ENCODE assay signal across 8 cellular contexts in the genomic region with DNA sequence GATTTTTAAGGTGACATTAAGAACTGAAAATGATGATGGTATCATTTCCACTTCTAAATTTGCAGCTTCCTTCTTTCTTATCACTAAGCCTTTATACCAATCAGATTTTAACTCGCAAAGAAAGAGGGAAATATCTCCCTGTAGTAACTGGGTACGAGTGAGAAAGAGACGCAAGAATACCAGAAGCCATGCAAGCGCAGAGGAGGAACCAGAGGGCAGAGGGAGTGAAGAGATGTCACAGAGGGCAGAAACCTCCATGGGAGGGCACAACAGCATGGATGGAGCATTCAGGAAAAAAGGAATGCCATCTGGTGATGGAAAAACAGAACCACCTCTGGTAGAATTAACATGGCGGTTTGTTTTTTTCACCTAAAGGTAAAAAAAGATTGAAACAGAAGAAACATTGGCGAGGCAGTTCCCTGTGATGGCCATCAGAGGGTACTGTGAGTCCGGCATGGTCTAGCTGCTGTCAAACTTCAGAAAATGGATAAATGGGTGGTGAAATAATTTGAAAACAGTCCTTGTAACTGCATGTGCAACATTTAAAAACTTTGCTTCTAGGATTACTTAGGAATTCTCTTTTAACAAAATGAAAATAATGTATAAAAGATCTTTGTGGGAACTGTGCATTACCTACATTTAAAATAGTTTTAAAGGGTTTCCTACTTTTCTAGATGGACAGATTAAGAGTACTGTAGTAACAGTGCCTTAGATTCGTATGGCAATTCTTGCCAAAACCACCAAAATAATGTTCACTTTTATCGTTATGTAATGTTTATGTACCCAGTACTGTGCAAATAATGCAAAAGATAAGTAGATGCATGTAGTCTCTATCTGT.
DNase-seq lines count a peak whose midpoint lies in the region; ATAC-seq and TF ChIP-seq lines count a peak whose summit lies in the region.

No MANE protein-coding gene starts in this region.

- no peaks in the 10 kb centered on the region for H3K9me3 Mint-ChIP-seq in activated B cell treated with CpG ODN at 0.5 μM for 24 hours

- peak; percentile 62 for ATAC-seq in activated B cell treated with CpG ODN at 0.5 μM for 24 hours (ENCODE audit: low read depth)
- ATAC-seq in GM21526 (IDR thresholded peaks at IDR 0.05; ENCODE audit: low FRiP score, unreplicated experiment) = no peak

- no peaks in the 10 kb centered on the region for H3K27me3 Mint-ChIP-seq in activated B cell treated with CpG ODN at 0.5 μM for 24 hours

- intact Hi-C loops in activated B cell treated with CpG ODN at 0.5 μM for 24 hours (cut with micrococcal nuclease) = loop anchor here (1.0 to 2.0 kb wide), 2 partner anchors 169 to 1172 kb away; no protein-coding TSS in a partner anchor

- no peaks in the 10 kb centered on the region for H3K9me3 ChIP-seq in HUES48 (ENCODE audit: control insufficient read depth, insufficient read depth, low read length)

- H3K4me3 Mint-ChIP-seq in activated B cell treated with CpG ODN at 0.5 μM for 24 hours = no peak overlapping the region

- POLR2A ChIA-PET in activated B cell treated with CpG ODN at 0.5 μM for 24 hours (lab: Charles Lee) = interaction anchor here (0.6 kb wide), 1 partner anchor 311 kb away, joined by 4 read pairs; no protein-coding TSS in a partner anchor

- H3K27ac Mint-ChIP-seq in activated B cell treated with CpG ODN at 0.5 μM for 24 hours = no peak overlapping the region

- peak overlapping the region; percentile 10 for H3K27ac ChIP-seq in HUES48 (ENCODE audit: low read depth, low read length)

- H3K36me3 ChIP-seq in HUES48 (ENCODE audit: control insufficient read depth, insufficient read depth, low read length) = no peaks in the 10 kb centered on the region; the same call in 1 of the 2 replicates

- peak; percentile 19 for DNase-seq in activated CD4-positive, alpha-beta T cell treated with anti-CD3 and anti-CD28 coated beads for 48 hours
- no peak for DNase-seq in activated CD4-positive, alpha-beta T cell treated with anti-CD3 and anti-CD28 coated beads, Interleukin-2, amount 50 U/mL, for 48 hours
- DNase-seq in activated B cell treated with CpG ODN at 0.5 μM for 24 hours = no peak
- peak; percentile 57 for DNase-seq in islet precursor cell
- no peak for DNase-seq in HK-2 (ENCODE audit: unreplicated experiment)
- DNase-seq in NCI-H510A treated with DMSO at 0.1 percent for 48 hours (lab: John Stamatoyannopoulos, UW) = no peak

- CTCF ChIA-PET in activated B cell treated with CpG ODN at 0.5 μM for 24 hours (lab: Charles Lee) = interaction anchor here (1.3 to 1.5 kb wide), 2 partner anchors 187 to 374 kb away, joined by 3 to 4 read pairs; no protein-coding TSS in a partner anchor

- H3K4me3 ChIP-seq in HUES48 (ENCODE audit: low read depth, low read length) = no peak overlapping the region

- no peak for TF ChIP-seq CTCF in activated B cell treated with CpG ODN at 0.5 μM for 24 hours (IDR thresholded peaks at IDR 0.05)

- H3K27me3 ChIP-seq in HUES48 (ENCODE audit: control insufficient read depth, insufficient read depth, low read length) = no peaks in the 10 kb centered on the region

- peaks cover 3% of the 10 kb centered on the region; the same call in 1 of the 2 replicates for H3K4me1 ChIP-seq in HUES48 (ENCODE audit: control insufficient read depth, insufficient read depth, low read length)

- peaks cover 8% of the 10 kb centered on the region for H3K4me1 Mint-ChIP-seq in activated B cell treated with CpG ODN at 0.5 μM for 24 hours

- peaks cover 38% of the 10 kb centered on the region for H3K36me3 Mint-ChIP-seq in activated B cell treated with CpG ODN at 0.5 μM for 24 hours (ENCODE audit: low read depth)

- H3K9ac ChIP-seq in HUES48 (ENCODE audit: low read depth, low read length) = no peak overlapping the region

Comparison
In these comparisons a context has a peak if more than half of its experiments do, and no peak if none do; other contexts are left out.
1. DNase-seq: peak in activated CD4-positive, alpha-beta T cell treated with anti-CD3 and anti-CD28 coated beads for 48 hours (single experiment) and islet precursor cell (single experiment); none in activated CD4-positive, alpha-beta T cell treated with anti-CD3 and anti-CD28 coated beads, Interleukin-2, amount 50 U/mL, for 48 hours (0 of 2), activated B cell treated with CpG ODN at 0.5 μM for 24 hours (single experiment), HK-2 (single experiment) and NCI-H510A treated with DMSO at 0.1 percent for 48 hours (single experiment).